In the genomic region with DNA sequence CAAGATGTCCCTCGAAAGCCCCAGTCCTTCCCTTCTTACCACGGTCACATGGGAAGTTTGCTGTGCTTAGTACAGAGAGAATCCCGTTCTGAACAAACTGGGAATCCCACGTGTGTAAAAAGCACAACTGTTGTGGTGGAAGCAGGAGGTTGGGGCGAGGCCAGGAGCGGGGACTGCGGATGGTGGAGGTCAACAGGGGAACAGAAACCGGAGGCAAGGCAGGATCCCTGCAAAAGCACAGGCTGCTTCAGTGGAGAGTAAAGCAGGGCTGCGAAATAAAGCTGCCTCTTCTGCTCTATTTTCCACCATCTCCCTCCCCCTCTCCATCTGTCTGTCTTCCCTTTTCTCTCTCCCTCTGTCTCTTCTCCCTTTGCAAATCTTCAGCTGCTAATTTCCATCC, we compare ENCODE assay signal across 24 cellular contexts.
"Had no signal": no experiment of that assay in that cellular context is flagged by ENCODE, and none has a peak within 500 bp of the region (broad histone marks: within the 10 kb centered on the region; RNA-seq: fewer than 3 reads in every experiment).

No MANE protein-coding gene starts in this region.

- ATAC-seq: activated CD8-positive, alpha-beta T cell treated with anti-CD3 and anti-CD28 coated beads for 36 hours; activated T-cell treated with anti-CD3 and anti-CD28 coated beads, Interleukin-2, amount 50 U/mL, for 4 hours; activated T-helper 17 cell treated with anti-CD3 and anti-CD28 coated beads, Interleukin-2, amount 50 U/mL, for 72 hours; gastrocnemius medialis; left cardiac atrium; naive thymus-derived CD4-positive, alpha-beta T cell; psoas muscle; stimulated activated effector memory CD8-positive, alpha-beta T cell treated with anti-CD3 and anti-CD28 coated beads, Interleukin-12 subunit alpha, Interleukin-12 subunit beta, amount 100 ng/mL, for 72 hours; stimulated activated naive CD8-positive, alpha-beta T cell treated with anti-CD3 and anti-CD28 coated beads, Interleukin-15, amount 100 ng/mL, for 72 hours had no signal

- H3K27me3 ChIP-seq: right atrium auricular region, thyroid gland, upper lobe of left lung, vagina had no signal

- DNase-seq: activated B cell treated with CpG ODN at 0.5 μM for 24 hours; activated CD4-positive, alpha-beta T cell treated with anti-CD3 and anti-CD28 coated beads, Interleukin-2, amount 50 U/mL, for 1 hour; activated CD8-positive, alpha-beta T cell treated with anti-CD3 and anti-CD28 coated beads for 36 hours; activated gamma-delta T cell treated with Interleukin-2 at 50 U/mL for 16 hours; activated naive CD4-positive, alpha-beta T cell treated with anti-CD3 and anti-CD28 coated beads, Interleukin-2, amount 50 U/mL, for 16 hours; activated T-cell treated with anti-CD3 and anti-CD28 coated beads, Interleukin-2, amount 50 U/mL, for 4 hours; dermis blood vessel endothelial cell; effector memory CD4-positive, alpha-beta T cell; gastrocnemius medialis; left cardiac atrium; midbrain; naive thymus-derived CD4-positive, alpha-beta T cell; psoas muscle; stimulated activated CD4-positive, alpha-beta T cell treated with anti-CD3 and anti-CD28 coated beads, Interleukin-4, amount 100 ng/mL, for 1 hour; stimulated activated naive CD8-positive, alpha-beta T cell treated with anti-CD3 and anti-CD28 coated beads, Interleukin-15, amount 100 ng/mL, for 72 hours; T-helper 2 cell; thyroid gland; upper lobe of left lung had no signal

- H3K9me3 ChIP-seq: gastrocnemius medialis, psoas muscle, thyroid gland, upper lobe of left lung, vagina had no signal

- H3K36me3 ChIP-seq: gastrocnemius medialis, right atrium auricular region, thyroid gland, upper lobe of left lung, vagina had no signal

- H3K4me3 ChIP-seq: gastrocnemius medialis, hepatocyte, psoas muscle, right atrium auricular region, thyroid gland, upper lobe of left lung, vagina had no signal

- H3K27ac ChIP-seq: gastrocnemius medialis, hepatocyte, parathyroid adenoma, psoas muscle, right atrium auricular region, thyroid gland, upper lobe of left lung, vagina had no signal
